ENCODE assay signal across 19 cellular contexts in the genomic region with DNA sequence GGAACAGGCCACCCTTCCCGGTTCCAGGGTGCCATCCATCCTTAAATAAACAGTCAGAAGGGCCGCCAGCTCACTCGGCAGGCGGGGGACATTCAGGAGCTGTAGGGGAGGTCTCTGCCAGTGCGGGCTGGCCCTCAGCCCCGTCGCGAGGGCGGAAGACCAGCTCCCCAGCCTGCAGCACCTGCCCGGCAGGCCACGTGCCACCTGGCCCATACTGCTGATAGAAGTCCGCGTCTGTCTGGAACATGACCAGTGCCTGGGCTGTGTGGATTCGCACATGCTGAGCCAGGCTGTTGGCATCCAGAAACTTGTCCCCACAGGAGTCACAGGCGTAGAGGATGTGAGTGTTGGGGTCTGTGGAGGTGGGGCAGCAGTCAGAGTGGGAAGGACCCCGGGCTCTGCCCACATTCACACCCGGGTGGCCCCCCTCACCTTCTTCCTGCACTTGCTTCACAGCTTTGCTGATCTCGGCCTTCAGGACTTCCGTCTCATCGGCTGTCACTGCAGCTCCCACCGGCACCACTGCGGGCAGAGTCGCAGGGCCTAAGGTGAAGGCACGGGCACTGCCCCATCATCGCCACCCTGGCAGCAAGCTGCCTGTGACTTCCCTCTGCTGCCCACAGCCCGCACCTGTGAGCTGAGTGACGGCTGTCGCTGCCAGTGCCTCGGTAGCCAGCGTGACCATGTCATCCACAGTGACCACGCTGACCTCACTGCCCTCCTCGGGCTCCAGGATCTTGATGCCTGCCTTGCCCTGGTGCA. TPM values are rescaled to one million over a fixed set of nuclear protein-coding genes. Genes with fewer than 3 reads are reported as not detected.
DNase-seq lines count a peak whose midpoint lies in the region; ATAC-seq and TF ChIP-seq lines count a peak whose summit lies in the region.
"Had no signal": no experiment of that assay in that cellular context is flagged by ENCODE, and none has a peak within 500 bp of the region (broad histone marks: within the 10 kb centered on the region; RNA-seq: fewer than 3 reads in every experiment).

No MANE protein-coding gene starts in this region.

- peak; percentile 2 for ATAC-seq in activated CD8-positive, alpha-beta T cell treated with anti-CD3 and anti-CD28 coated beads for 36 hours
- ATAC-seq in activated CD8-positive, alpha-beta T cell treated with anti-CD3 and anti-CD28 coated beads, Interleukin-2, amount 10 ng/mL, durations not matched to agents 7 days and 5 days: no peak
- ATAC-seq in Panc1 (no peak), WTC11 (no peak)
- ATAC-seq: A549 had no signal

- CTCF ChIA-PET in activated CD8-positive, alpha-beta T cell treated with anti-CD3 and anti-CD28 coated beads for 36 hours (lab: Charles Lee): interaction anchor here (2.2 kb wide), 1 partner anchor 66 kb away, joined by 4 read pairs; no protein-coding TSS in a partner anchor
- CTCF ChIA-PET in activated CD8-positive, alpha-beta T cell treated with anti-CD3 and anti-CD28 coated beads, Interleukin-2, amount 10 ng/mL, durations not matched to agents 7 days and 5 days (lab: Charles Lee): no interaction called here
- CTCF ChIA-PET in Panc1 (lab: Charles Lee): interaction anchor here (0.5 kb wide), 1 partner anchor 98 kb away, joined by 4 read pairs; no protein-coding TSS in a partner anchor
- CTCF ChIA-PET in WTC11 (lab: Charles Lee): interaction anchor here (1.0 to 2.3 kb wide), 3 partner anchors 10 to 150 kb away, joined by 3 to 9 read pairs (median 4); no protein-coding TSS in a partner anchor

- no peaks in the 10 kb centered on the region for H3K27me3 Mint-ChIP-seq in activated CD8-positive, alpha-beta T cell treated with anti-CD3 and anti-CD28 coated beads for 36 hours
- no peaks in the 10 kb centered on the region for H3K27me3 Mint-ChIP-seq in activated CD8-positive, alpha-beta T cell treated with anti-CD3 and anti-CD28 coated beads, Interleukin-2, amount 10 ng/mL, durations not matched to agents 7 days and 5 days (ENCODE audit: low read depth)
- H3K27me3 Mint-ChIP-seq in endodermal cell (ENCODE audit: insufficient read depth): no peaks in the 10 kb centered on the region
- H3K27me3 Mint-ChIP-seq in WTC11 (ENCODE audit: low read depth): no peaks in the 10 kb centered on the region
- H3K27me3 Mint-ChIP-seq: activated naive CD4-positive, alpha-beta T cell treated with anti-CD3 and anti-CD28 coated beads, Interleukin-2, amount 10 ng/mL, durations not matched to agents 7 days and 5 days; CD4-positive, alpha-beta memory T cell had no signal

- TSS peak; percentile 51 for BruUV-seq in Panc1 (replicated peaks; lab: Mats Ljungman, UMichigan)

- WGBS in endodermal cell (ENCODE audit: insufficient coverage in 1 of 2, insufficient read length in 1 of 2), 2 experiments: 95 to 96% methylated on average over 22 to 32 of the region's 32 CpGs

- no peak overlapping the region for H3K27ac ChIP-seq in Panc1 (ENCODE audit: low read length)
- H3K27ac ChIP-seq in endodermal cell (ENCODE audit: low read depth, low read length): no peak overlapping the region
- H3K27ac ChIP-seq: A549, ovary, SJSA1 had no signal

- in situ Hi-C loops in Panc1 (cut with HindIII; ENCODE audit: low pct_unique_long_range_greater_than_20kb, low sequenced_read_pairs): no loop called here

- no peak for DNase-seq in activated CD8-positive, alpha-beta T cell treated with anti-CD3 and anti-CD28 coated beads for 36 hours
- DNase-seq in activated CD8-positive, alpha-beta T cell treated with anti-CD3 and anti-CD28 coated beads, Interleukin-2, amount 10 ng/mL, durations not matched to agents 7 days and 5 days: no peak
- no peak for DNase-seq in Panc1 (ENCODE audit: low read depth, low spot score)
- peak; percentile 45 for DNase-seq in endodermal cell
- peak; percentile 20 for DNase-seq in stimulated activated CD8-positive, alpha-beta memory T cell treated with anti-CD3 and anti-CD28 coated beads, Interleukin-4, amount 100 ng/mL, for 48 hours
- DNase-seq in WTC11 (ENCODE audit: low spot score): no peak
- no peak for DNase-seq in midbrain (lab: John Stamatoyannopoulos, UW)
- DNase-seq in iPS-NIHi11 (ENCODE audit: low spot score): no peak
- DNase-seq: activated naive CD4-positive, alpha-beta T cell treated with anti-CD3 and anti-CD28 coated beads, Interleukin-2, amount 10 ng/mL, durations not matched to agents 7 days and 5 days; CD4-positive, alpha-beta memory T cell; glutamatergic neuron; Kasumi-1; NCI-H146; NCI-H446 treated with DMSO at 0.1 percent for 48 hours; stimulated activated CD4-positive, alpha-beta T cell treated with anti-CD3 and anti-CD28 coated beads, Interleukin-12 subunit alpha, Interleukin-12 subunit beta, amount 100 ng/mL, for 4 hours had no signal

- peak overlapping the region; percentile 34 for H3K27ac Mint-ChIP-seq in activated CD8-positive, alpha-beta T cell treated with anti-CD3 and anti-CD28 coated beads for 36 hours
- no peak overlapping the region for H3K27ac Mint-ChIP-seq in activated CD8-positive, alpha-beta T cell treated with anti-CD3 and anti-CD28 coated beads, Interleukin-2, amount 10 ng/mL, durations not matched to agents 7 days and 5 days
- H3K27ac Mint-ChIP-seq in endodermal cell: no peak overlapping the region
- H3K27ac Mint-ChIP-seq in WTC11: no peak overlapping the region
- H3K27ac Mint-ChIP-seq: mesothelial cell of epicardium had no signal

- POLR2A ChIA-PET in activated CD8-positive, alpha-beta T cell treated with anti-CD3 and anti-CD28 coated beads for 36 hours (lab: Charles Lee): no interaction called here
- POLR2A ChIA-PET in activated CD8-positive, alpha-beta T cell treated with anti-CD3 and anti-CD28 coated beads, Interleukin-2, amount 10 ng/mL, durations not matched to agents 7 days and 5 days (lab: Charles Lee): no interaction called here
- POLR2A ChIA-PET in Panc1 (lab: Charles Lee): no interaction called here
- POLR2A ChIA-PET in WTC11 (lab: Charles Lee): no interaction called here

- H3K9me3 Mint-ChIP-seq in activated CD8-positive, alpha-beta T cell treated with anti-CD3 and anti-CD28 coated beads for 36 hours: no peaks in the 10 kb centered on the region
- no peaks in the 10 kb centered on the region for H3K9me3 Mint-ChIP-seq in activated CD8-positive, alpha-beta T cell treated with anti-CD3 and anti-CD28 coated beads, Interleukin-2, amount 10 ng/mL, durations not matched to agents 7 days and 5 days (ENCODE audit: insufficient read depth)
- H3K9me3 Mint-ChIP-seq in endodermal cell (no peaks in the 10 kb centered on the region), WTC11 (no peaks in the 10 kb centered on the region)
- H3K9me3 Mint-ChIP-seq: activated naive CD4-positive, alpha-beta T cell treated with anti-CD3 and anti-CD28 coated beads, Interleukin-2, amount 10 ng/mL, durations not matched to agents 7 days and 5 days; CD4-positive, alpha-beta memory T cell; mesothelial cell of epicardium had no signal

- TF ChIP-seq CTCF in activated CD8-positive, alpha-beta T cell treated with anti-CD3 and anti-CD28 coated beads for 36 hours (IDR thresholded peaks at IDR 0.05): no peak
- no peak for TF ChIP-seq CTCF in Panc1 (IDR thresholded peaks at IDR 0.05)
- no peak for TF ChIP-seq CTCF in endodermal cell (conservative IDR thresholded peaks at IDR 0.05)
- no peak for TF ChIP-seq CTCF in WTC11 (IDR thresholded peaks at IDR 0.05)

- H3K4me1 ChIP-seq in Panc1 (ENCODE audit: control insufficient read depth, insufficient read depth, low read length) (peaks cover 18% of the 10 kb centered on the region), endodermal cell (ENCODE audit: control insufficient read depth, insufficient read depth, low read length) (no peaks in the 10 kb centered on the region)

- H3K36me3 Mint-ChIP-seq in activated CD8-positive, alpha-beta T cell treated with anti-CD3 and anti-CD28 coated beads for 36 hours (ENCODE audit: low read depth): peaks cover 37% of the 10 kb centered on the region
- peaks cover 38% of the 10 kb centered on the region for H3K36me3 Mint-ChIP-seq in activated CD8-positive, alpha-beta T cell treated with anti-CD3 and anti-CD28 coated beads, Interleukin-2, amount 10 ng/mL, durations not matched to agents 7 days and 5 days (ENCODE audit: low read depth)
- H3K36me3 Mint-ChIP-seq in endodermal cell (ENCODE audit: low read depth): peaks cover 52% of the 10 kb centered on the region
- H3K36me3 Mint-ChIP-seq in WTC11: peaks cover 26% of the 10 kb centered on the region

- intact Hi-C loops in activated CD8-positive, alpha-beta T cell treated with anti-CD3 and anti-CD28 coated beads for 36 hours (cut with micrococcal nuclease): no loop called here
- intact Hi-C loops in Panc1 (cut with micrococcal nuclease; ENCODE audit: unreplicated experiment): no loop called here

- no peak overlapping the region for H3K9ac ChIP-seq in endodermal cell (ENCODE audit: extremely low read depth, low read length, poor library complexity, severe bottlenecking)

- H3K4me3 Mint-ChIP-seq in activated CD8-positive, alpha-beta T cell treated with anti-CD3 and anti-CD28 coated beads for 36 hours: no peak overlapping the region
- no peak overlapping the region for H3K4me3 Mint-ChIP-seq in activated CD8-positive, alpha-beta T cell treated with anti-CD3 and anti-CD28 coated beads, Interleukin-2, amount 10 ng/mL, durations not matched to agents 7 days and 5 days
- H3K4me3 Mint-ChIP-seq in endodermal cell: no peak overlapping the region
- H3K4me3 Mint-ChIP-seq in WTC11: no peak overlapping the region
- H3K4me3 Mint-ChIP-seq: activated naive CD4-positive, alpha-beta T cell treated with anti-CD3 and anti-CD28 coated beads, Interleukin-2, amount 10 ng/mL, durations not matched to agents 7 days and 5 days; CD4-positive, alpha-beta memory T cell; mesothelial cell of epicardium had no signal

- H3K27me3 ChIP-seq in Panc1 (ENCODE audit: control insufficient read depth, insufficient read depth, low read length) (no peaks in the 10 kb centered on the region), endodermal cell (ENCODE audit: control insufficient read depth, insufficient read depth, low read length, poor library complexity, severe bottlenecking) (no peaks in the 10 kb centered on the region)
- H3K27me3 ChIP-seq: ovary, SJSA1 had no signal

- H3K4me3 ChIP-seq in Panc1 (ENCODE audit: low read depth in 2 of 2, low read length in 2 of 2): no peak overlapping the region
- H3K4me3 ChIP-seq in endodermal cell (ENCODE audit: low read length): no peak overlapping the region
- H3K4me3 ChIP-seq: A549, ovary, SJSA1 had no signal

- H3K36me3 ChIP-seq in Panc1 (ENCODE audit: control insufficient read depth, insufficient read depth, low read length) (peaks cover 13% of the 10 kb centered on the region), endodermal cell (ENCODE audit: control insufficient read depth, insufficient read depth, low read length) (peaks cover 46% of the 10 kb centered on the region)
- H3K36me3 ChIP-seq: ovary had no signal

- no peaks in the 10 kb centered on the region for H3K9me3 ChIP-seq in Panc1 (ENCODE audit: control insufficient read depth, insufficient read depth, low read depth, low read length)
- H3K9me3 ChIP-seq in endodermal cell (ENCODE audit: control insufficient read depth, low read length): no peaks in the 10 kb centered on the region
- H3K9me3 ChIP-seq: A549, ovary, SJSA1 had no signal

- peaks cover 14% of the 10 kb centered on the region for H3K4me1 Mint-ChIP-seq in activated CD8-positive, alpha-beta T cell treated with anti-CD3 and anti-CD28 coated beads for 36 hours (ENCODE audit: low read depth)
- H3K4me1 Mint-ChIP-seq in activated CD8-positive, alpha-beta T cell treated with anti-CD3 and anti-CD28 coated beads, Interleukin-2, amount 10 ng/mL, durations not matched to agents 7 days and 5 days (ENCODE audit: low read depth): no peaks in the 10 kb centered on the region
- H3K4me1 Mint-ChIP-seq in endodermal cell: peaks cover 10% of the 10 kb centered on the region
- peaks cover 6% of the 10 kb centered on the region for H3K4me1 Mint-ChIP-seq in WTC11

RNA-seq across cellular contexts. Expression of gene ZBTB17, which starts 33.8 kb away (rescaled TPM):
- total RNA-seq in activated CD8-positive, alpha-beta T cell treated with anti-CD3 and anti-CD28 coated beads for 36 hours: 10 to 100 TPM; 44.1 to 45.7 TPM
- total RNA-seq in activated CD8-positive, alpha-beta T cell treated with anti-CD3 and anti-CD28 coated beads, Interleukin-2, amount 10 ng/mL, durations not matched to agents 7 days and 5 days: 10 to 100 TPM; 32.3 to 33.3 TPM
- 41.6 TPM for total RNA-seq in Panc1 (2021; ENCODE audit: unreplicated experiment)
- polyA plus RNA-seq in Panc1 (2012; ENCODE audit: insufficient read length): 52.1 TPM
- 10 to 100 TPM; 28.0 to 31.7 TPM for total RNA-seq in endodermal cell
- polyA plus RNA-seq in endodermal cell (2013, experiment 1 of 2): 35.1 TPM
- polyA plus RNA-seq in endodermal cell (2013, experiment 2 of 2): 32.6 TPM
- 27.6 to 32.0 TPM (median 27.9 TPM) in 3 replicates for total RNA-seq in WTC11 (2021)

Comparison
In these comparisons a context has a peak if more than half of its experiments do, and no peak if none do; other contexts are left out.
1. DNase-seq: peak in endodermal cell (single experiment) and stimulated activated CD8-positive, alpha-beta memory T cell treated with anti-CD3 and anti-CD28 coated beads, Interleukin-4, amount 100 ng/mL, for 48 hours (single experiment); none in activated CD8-positive, alpha-beta T cell treated with anti-CD3 and anti-CD28 coated beads for 36 hours (single experiment), activated CD8-positive, alpha-beta T cell treated with anti-CD3 and anti-CD28 coated beads, Interleukin-2, amount 10 ng/mL, durations not matched to agents 7 days and 5 days (single experiment), Panc1 (single experiment), WTC11 (single experiment), midbrain (single experiment) and iPS-NIHi11 (single experiment).